8 cellular contexts compared by ENCODE assay signal in genomic region chr12:132986001-132986884, GRCh38. TPM values are rescaled to one million over a fixed set of nuclear protein-coding genes. Genes with fewer than 3 reads are reported as not detected.
DNase-seq lines count a peak whose midpoint lies in the region; ATAC-seq and TF ChIP-seq lines count a peak whose summit lies in the region.

ZNF26 (plus strand) TSS chr12:132986367; CDS start chr12:132986841, 474 bp downstream.

- H3K9me3 Mint-ChIP-seq in activated CD4-positive, alpha-beta memory T cell treated with anti-CD3 and anti-CD28 coated beads for 36 hours: peaks cover 27% of the 10 kb centered on the region

- WGBS in right lobe of liver (ENCODE audit: insufficient coverage, low coverage, low lambda C conversion rate, missing lambda C conversion rate): under 1% methylated on average over 12 of the region's 76 CpGs

- peak within 1 kb of the TSS; percentile 73 to 100 (median 96) for H3K4me3 ChIP-seq in dorsolateral prefrontal cortex
- peak within 1 kb of the TSS; percentile 84 to 99 (median 93) for H3K4me3 ChIP-seq in right lobe of liver

- peaks cover 0 to 5% (median 0%) of the 10 kb centered on the region in 4 donors for H3K36me3 ChIP-seq in right lobe of liver

- H3K27ac Mint-ChIP-seq in activated CD4-positive, alpha-beta memory T cell treated with anti-CD3 and anti-CD28 coated beads for 36 hours: peak within 1 kb of the TSS; percentile 94

- H3K4me3 Mint-ChIP-seq in activated CD4-positive, alpha-beta memory T cell treated with anti-CD3 and anti-CD28 coated beads for 36 hours: peak within 1 kb of the TSS; percentile 89

- POLR2A ChIA-PET in activated CD4-positive, alpha-beta memory T cell treated with anti-CD3 and anti-CD28 coated beads for 36 hours (lab: Charles Lee): interaction anchor here (0.6 to 2.3 kb wide), 8 partner anchors 13 to 195 kb away, joined by 3 to 13 read pairs (median 4); partner anchors contain the start of genes ZNF10, ZNF268, ZNF605 and ZNF84

- CTCF ChIA-PET in activated CD4-positive, alpha-beta memory T cell treated with anti-CD3 and anti-CD28 coated beads for 36 hours (lab: Charles Lee): interaction anchor here (0.6 to 2.2 kb wide), 5 partner anchors 30 to 195 kb away, joined by 3 to 8 read pairs (median 5); partner anchors contain the start of genes ZNF268 and ZNF605

- no peaks in the 10 kb centered on the region for H3K27me3 Mint-ChIP-seq in activated CD4-positive, alpha-beta memory T cell treated with anti-CD3 and anti-CD28 coated beads for 36 hours

- peak; percentile 65 for TF ChIP-seq POLR2A in right lobe of liver (IDR thresholded peaks at IDR 0.05)

- peaks cover 0 to 10% (median 4%) of the 10 kb centered on the region in 4 donors for H3K4me1 ChIP-seq in right lobe of liver

- peaks cover 0 to 2% (median 0%) of the 10 kb centered on the region in 4 donors for H3K9me3 ChIP-seq in right lobe of liver

- H3K27ac ChIP-seq in dorsolateral prefrontal cortex: peak within 1 kb of the TSS; percentile 9 to 95 (median 85)
- peak within 1 kb of the TSS; percentile 57 to 85 (median 77) for H3K27ac ChIP-seq in right lobe of liver

- TF ChIP-seq CTCF in dorsolateral prefrontal cortex (IDR thresholded peaks at IDR 0.05 in 54 of 56, conservative IDR thresholded peaks at IDR 0.05 in 2 of 56; ENCODE audit: low read depth in 1 of 56, partially characterized antibody in 56 of 56) (peak in 25 of 56 donors; percentile 9 to 50 (median 27)), right lobe of liver (IDR thresholded peaks at IDR 0.05) (no peak)

- H3K36me3 Mint-ChIP-seq in activated CD4-positive, alpha-beta memory T cell treated with anti-CD3 and anti-CD28 coated beads for 36 hours: peaks cover 40% of the 10 kb centered on the region

- ATAC-seq in GM19438 (IDR thresholded peaks at IDR 0.05; ENCODE audit: low read depth, unreplicated experiment): peak; percentile 94
- peak; percentile 80 for ATAC-seq in HG03575 (IDR thresholded peaks at IDR 0.05; ENCODE audit: extremely low read depth, insufficient number of reproducible peaks, low FRiP score, unreplicated experiment)
- peak; percentile 99 to 100 (median 100) for ATAC-seq in right lobe of liver

- DNase-seq in CD1c-positive myeloid dendritic cell (ENCODE audit: extremely low spot score) (peak; percentile 95), NCI-H82 treated with DMSO at 0.1 percent for 48 hours (lab: John Stamatoyannopoulos, UW; ENCODE audit: unreplicated experiment) (peak; percentile 87), dorsolateral prefrontal cortex (peak; percentile 83 to 94 (median 92)), right lobe of liver (peak; percentile 91 to 94 (median 94))
- peak; percentile 92 for DNase-seq in activated CD4-positive, alpha-beta memory T cell treated with anti-CD3 and anti-CD28 coated beads for 36 hours
- DNase-seq in stimulated activated CD4-positive, alpha-beta T cell treated with anti-CD3 and anti-CD28 coated beads, Interleukin-4, amount 100 ng/mL, for 4 hours: peak; percentile 81 to 88

- H3K27me3 ChIP-seq in dorsolateral prefrontal cortex: no peaks in the 10 kb centered on the region
- H3K27me3 ChIP-seq in right lobe of liver: no peaks in the 10 kb centered on the region

- H3K4me1 Mint-ChIP-seq in activated CD4-positive, alpha-beta memory T cell treated with anti-CD3 and anti-CD28 coated beads for 36 hours (ENCODE audit: low read depth): peaks cover 27% of the 10 kb centered on the region

- intact Hi-C loops in activated CD4-positive, alpha-beta memory T cell treated with anti-CD3 and anti-CD28 coated beads for 36 hours (cut with micrococcal nuclease): loop anchor here (1.0 to 5.0 kb wide), 7 partner anchors 30 to 224 kb away; partner anchors contain the start of genes ANKLE2, ZNF10, ZNF140 and ZNF268
- intact Hi-C loops in dorsolateral prefrontal cortex (cut with DNase I) (loop anchor here (1.0 to 5.0 kb wide), 7 partner anchors 29 to 195 kb away; partner anchors contain the start of genes ZNF140 (in 2 of the 2), ZNF268 (in 2 of the 2), ZNF605 (in 2 of the 2) and ZNF84 (in 1 of the 2)), right lobe of liver (cut with DNase I) (no loop called here)

RNA-seq across cellular contexts. Expression of gene ZNF26, which starts in this region (rescaled TPM):
- 10 to 100 TPM; 10.2 to 10.8 TPM for total RNA-seq in activated CD4-positive, alpha-beta memory T cell treated with anti-CD3 and anti-CD28 coated beads for 36 hours
- total RNA-seq in dorsolateral prefrontal cortex (10 to 100 TPM in 119 of 120 experiments, 1 to 10 TPM in 1; 9.4 to 26.4 (median 16.9) TPM), right lobe of liver (10 to 100 TPM in 1 of 6 experiments, 1 to 10 TPM in 5; 3.2 to 14.9 (median 3.9) TPM)

Comparison
In these comparisons a context has a peak if more than half of its experiments do, and no peak if none do; other contexts are left out.
1. Peak in every context shown above with its lines: DNase-seq, ATAC-seq, H3K4me3 ChIP-seq and H3K27ac ChIP-seq.
2. intact Hi-C loops: an anchor here in activated CD4-positive, alpha-beta memory T cell treated with anti-CD3 and anti-CD28 coated beads for 36 hours (1.0 to 5.0 kb wide) and dorsolateral prefrontal cortex (1.0 to 5.0 kb wide); none called in right lobe of liver.